In genomic region chr3:11010406-11011165, GRCh38 we compare ENCODE assay signal across 1 cellular context.
TF ChIP-seq lines count a peak whose summit lies in the region.

No MANE protein-coding gene starts in this region.

TF ChIP-seq in K562, 482 proteins besides CTCF, POLR2A, EP300 and RAD21:
- TF ChIP-seq NFIC (IDR thresholded peaks at IDR 0.05) (peak; percentile 77), NFIX (CRISPR knock-in tag; IDR thresholded peaks at IDR 0.05; ENCODE audit: low read depth) (0 out of 2 replicates have a peak, but pooled peaks have one; percentile 24), SRSF9 (IDR thresholded peaks at IDR 0.05; ENCODE audit: borderline replicate concordance, low read depth, low read length) (no peak)
TF ChIP-seq in K562: peak in this region for 2.
